Comparison of ENCODE assay signal across 8 cellular contexts in genomic region chr2:197293252-197294007, GRCh38. TPM values are rescaled to one million over a fixed set of nuclear protein-coding genes. Genes with fewer than 3 reads are reported as not detected.
DNase-seq lines count a peak whose midpoint lies in the region; ATAC-seq and TF ChIP-seq lines count a peak whose summit lies in the region.

No MANE protein-coding gene starts in this region.

- intact Hi-C loops in left ventricle myocardium inferior (cut with micrococcal nuclease): no loop called here

- peaks cover 3% of the 10 kb centered on the region; the same call in 1 of the 2 replicates for H3K9me3 Mint-ChIP-seq in HFFc6

- peaks cover 10% of the 10 kb centered on the region for H3K4me1 Mint-ChIP-seq in HFFc6 (ENCODE audit: low read depth)

- H3K36me3 Mint-ChIP-seq in HFFc6 (ENCODE audit: low read depth): peaks cover 9% of the 10 kb centered on the region; the same call in 1 of the 2 replicates

- TF ChIP-seq CTCF in left ventricle myocardium inferior (IDR thresholded peaks at IDR 0.05; ENCODE audit: borderline replicate concordance): no peak
- TF ChIP-seq CTCF in HFFc6 (IDR thresholded peaks at IDR 0.05): no peak
- no peak for TF ChIP-seq CTCF in GM10248 (IDR thresholded peaks at IDR 0.05; ENCODE audit: control extremely low read depth, extremely low read depth, low read depth, missing control alignments)

- ATAC-seq in GM21723 (IDR thresholded peaks at IDR 0.05; ENCODE audit: unreplicated experiment): peak; percentile 32

- H3K9me3 ChIP-seq in left ventricle myocardium inferior (replicated peaks): no peaks in the 10 kb centered on the region

- DNase-seq in GF-D8 (lab: John Stamatoyannopoulos, UW) (peak; percentile 88), RPMI7951 (ENCODE audit: low read depth) (peak; percentile 73), left ventricle myocardium inferior (no peak), HFFc6 (no peak), NCI-H146 treated with DMSO at 0.1 percent for 48 hours (lab: John Stamatoyannopoulos, UW; ENCODE audit: unreplicated experiment) (no peak), NCI-H1048 (lab: John Stamatoyannopoulos, UW) (no peak), GM10248 (ENCODE audit: extremely low spot score) (no peak)

- H3K27me3 ChIP-seq in left ventricle myocardium inferior (ENCODE audit: low read depth): no peaks in the 10 kb centered on the region

- peak overlapping the region; percentile 29 for H3K4me3 ChIP-seq in left ventricle myocardium inferior

- peak overlapping the region; percentile 58 for H3K27ac ChIP-seq in left ventricle myocardium inferior (replicated peaks)

- H3K4me3 Mint-ChIP-seq in HFFc6: no peak overlapping the region

- H3K4me1 ChIP-seq in left ventricle myocardium inferior: peaks cover 21% of the 10 kb centered on the region

- no peaks in the 10 kb centered on the region for H3K27me3 Mint-ChIP-seq in HFFc6 (ENCODE audit: insufficient read depth)

- H3K36me3 ChIP-seq in left ventricle myocardium inferior: no peaks in the 10 kb centered on the region

- no peak overlapping the region for H3K27ac Mint-ChIP-seq in HFFc6

- CTCF ChIA-PET in GM10248 (lab: Yijun Ruan, JAX): interaction anchor here (0.7 to 3.2 kb wide), 6 partner anchors 8 to 83 kb away, joined by 3 to 11 read pairs (median 4); no protein-coding TSS in a partner anchor

- POLR2A ChIA-PET in GM10248 (lab: Yijun Ruan, JAX): interaction anchor here (0.6 to 1.9 kb wide), 2 partner anchors 10 to 146 kb away, joined by 4 read pairs; no protein-coding TSS in a partner anchor

RNA-seq across cellular contexts. Expression of gene ANKRD44, which starts 17.1 kb away (rescaled TPM):
- total RNA-seq in RPMI7951 (2014; rRNA removed; shearing (Covaris generic)): 10.8 and 11.3 TPM in 2 replicates
- 7.1 TPM for total RNA-seq in left ventricle myocardium inferior
- total RNA-seq in HFFc6 (2021; fragmentation: NEBNext Ultra II Directional; extraction: Animal tissue kit (Norgen Biotek cat#: 25700)): 1 to 10 TPM; 3.8 to 5.7 (median 4.7) TPM

Comparison
In these comparisons a context has a peak if more than half of its experiments do, and no peak if none do; other contexts are left out.
1. DNase-seq: peak in GF-D8 (single experiment) and RPMI7951 (single experiment); none in left ventricle myocardium inferior (single experiment), HFFc6 (single experiment), NCI-H146 treated with DMSO at 0.1 percent for 48 hours (single experiment), NCI-H1048 (single experiment) and GM10248 (single experiment).